17 cellular contexts compared by ENCODE assay signal in genomic region chr15:41805711-41806110, GRCh38. TPM values are rescaled to one million over a fixed set of nuclear protein-coding genes. Genes with fewer than 3 reads are reported as not detected.
DNase-seq lines count a peak whose midpoint lies in the region; ATAC-seq and TF ChIP-seq lines count a peak whose summit lies in the region.
"Had no signal": no experiment of that assay in that cellular context is flagged by ENCODE, and none has a peak within 500 bp of the region (broad histone marks: within the 10 kb centered on the region; RNA-seq: fewer than 3 reads in every experiment).

No MANE protein-coding gene starts in this region.

- no peak for TF ChIP-seq POLR2A in thyroid gland (IDR thresholded peaks at IDR 0.05)

- no peak overlapping the region for H3K4me3 Mint-ChIP-seq in effector memory CD8-positive, alpha-beta T cell
- H3K4me3 Mint-ChIP-seq: stimulated activated naive CD8-positive, alpha-beta T cell treated with anti-CD3 and anti-CD28 coated beads, Interleukin-15, Interleukin-2, amounts not matched to agents 100 ng/mL and 50 ng/mL, for 24 hours had no signal

- H3K9me3 Mint-ChIP-seq in activated naive CD4-positive, alpha-beta T cell treated with anti-CD3 and anti-CD28 coated beads, Interleukin-2, amount 50 U/mL, for 72 hours, result no peaks in the 10 kb centered on the region
- no peaks in the 10 kb centered on the region for H3K9me3 Mint-ChIP-seq in effector memory CD8-positive, alpha-beta T cell
- H3K9me3 Mint-ChIP-seq: stimulated activated naive CD8-positive, alpha-beta T cell treated with anti-CD3 and anti-CD28 coated beads, Interleukin-15, Interleukin-2, amounts not matched to agents 100 ng/mL and 50 ng/mL, for 24 hours had no signal

- H3K36me3 ChIP-seq in muscle layer of duodenum (ENCODE audit: control insufficient read depth in 1 of 2, insufficient read depth in 2 of 2, low read length in 2 of 2), result peaks cover 0 to 5% of the 10 kb centered on the region in 2 donors
- no peaks in the 10 kb centered on the region for H3K36me3 ChIP-seq in thyroid gland
- H3K36me3 ChIP-seq: right lobe of liver had no signal

- H3K36me3 Mint-ChIP-seq in activated naive CD4-positive, alpha-beta T cell treated with anti-CD3 and anti-CD28 coated beads, Interleukin-2, amount 50 U/mL, for 72 hours, result peaks cover under 1 to 6% of the 10 kb centered on the region in 2 donors
- peaks cover 6% of the 10 kb centered on the region for H3K36me3 Mint-ChIP-seq in effector memory CD8-positive, alpha-beta T cell (ENCODE audit: insufficient read depth)

- H3K9me3 ChIP-seq in muscle layer of duodenum (ENCODE audit: control insufficient read depth in 1 of 2, low read length in 2 of 2), result no peaks in the 10 kb centered on the region
- H3K9me3 ChIP-seq in thyroid gland, result no peaks in the 10 kb centered on the region
- H3K9me3 ChIP-seq: BE2C, right lobe of liver had no signal

- H3K4me1 Mint-ChIP-seq in effector memory CD8-positive, alpha-beta T cell (ENCODE audit: low read depth in 2 of 2), result peaks cover 0 to 5% of the 10 kb centered on the region in 2 donors

- peaks cover 0 to 30% of the 10 kb centered on the region in 2 donors for H3K4me1 ChIP-seq in muscle layer of duodenum (ENCODE audit: control insufficient read depth in 1 of 2, insufficient read depth in 2 of 2, low read length in 2 of 2)
- H3K4me1 ChIP-seq in thyroid gland, result peaks cover 49 to 52% of the 10 kb centered on the region in 2 donors
- H3K4me1 ChIP-seq: right lobe of liver had no signal

- TF ChIP-seq CTCF in thyroid gland (IDR thresholded peaks at IDR 0.05), result no peak

- H3K4me3 ChIP-seq in muscle layer of duodenum (ENCODE audit: low read depth in 1 of 2, low read length in 2 of 2), result no peak overlapping the region
- no peak overlapping the region for H3K4me3 ChIP-seq in thyroid gland (replicated peaks in 1 of 3)
- H3K4me3 ChIP-seq: GM23248, right lobe of liver, SK-N-MC had no signal

- no peak for ATAC-seq in activated naive CD4-positive, alpha-beta T cell treated with anti-CD3 and anti-CD28 coated beads, Interleukin-2, amount 50 U/mL, for 72 hours
- ATAC-seq in effector memory CD8-positive, alpha-beta T cell (replicated peaks), result no peak

- intact Hi-C loops in thyroid gland (cut with DNase I), result no loop called here

- H3K27ac ChIP-seq in muscle layer of duodenum (ENCODE audit: low read length) (peak overlapping the region; percentile 2), thyroid gland (peak overlapping the region; percentile 70 to 79 (median 79))
- H3K27ac ChIP-seq: GM23248, right lobe of liver, SK-N-MC had no signal

- no peaks in the 10 kb centered on the region for H3K27me3 Mint-ChIP-seq in effector memory CD8-positive, alpha-beta T cell
- H3K27me3 Mint-ChIP-seq: stimulated activated naive CD8-positive, alpha-beta T cell treated with anti-CD3 and anti-CD28 coated beads, Interleukin-15, Interleukin-2, amounts not matched to agents 100 ng/mL and 50 ng/mL, for 24 hours had no signal

- H3K27ac Mint-ChIP-seq in activated naive CD4-positive, alpha-beta T cell treated with anti-CD3 and anti-CD28 coated beads, Interleukin-2, amount 50 U/mL, for 72 hours, result peak overlapping the region; percentile 19 to 47
- H3K27ac Mint-ChIP-seq in effector memory CD8-positive, alpha-beta T cell, result peak overlapping the region; percentile 25 to 83
- H3K27ac Mint-ChIP-seq: stimulated activated naive CD8-positive, alpha-beta T cell treated with anti-CD3 and anti-CD28 coated beads, Interleukin-15, Interleukin-2, amounts not matched to agents 100 ng/mL and 50 ng/mL, for 24 hours had no signal

- WGBS in thyroid gland, 2 donors, result 75% methylated on average over 3 of the region's 3 CpGs

- no peaks in the 10 kb centered on the region for H3K27me3 ChIP-seq in muscle layer of duodenum (ENCODE audit: low read depth, low read length)
- no peaks in the 10 kb centered on the region for H3K27me3 ChIP-seq in thyroid gland
- H3K27me3 ChIP-seq: BE2C, right lobe of liver had no signal

- in situ Hi-C loops in G401 (cut with HindIII; ENCODE audit: low sequenced_read_pairs), result no loop called here

- DNase-seq in activated naive CD4-positive, alpha-beta T cell treated with anti-CD3 and anti-CD28 coated beads, Interleukin-2, amount 50 U/mL, for 72 hours (ENCODE audit: low spot score in 2 of 2), result no peak
- no peak for DNase-seq in activated naive CD4-positive, alpha-beta T cell treated with Interleukin-2 at 50 U/mL for 16 hours
- DNase-seq in effector memory CD8-positive, alpha-beta T cell, result no peak
- DNase-seq in thyroid gland, result no peak
- no peak for DNase-seq in G401 (ENCODE audit: low spot score)
- no peak for DNase-seq in effector CD4-positive, alpha-beta T cell
- no peak for DNase-seq in activated T-cell treated with anti-CD3 and anti-CD28 coated beads, Interleukin-2, amount 50 U/mL, for 48 hours
- DNase-seq: GM23248, head of caudate nucleus, NCI-H1436 treated with DMSO at 0.1 percent for 48 hours, NCI-H774, right lobe of liver, T-helper 9 cell had no signal

RNA-seq across cellular contexts. Expression of gene JMJD7, which starts 22.2 kb away (rescaled TPM):
- total RNA-seq in activated naive CD4-positive, alpha-beta T cell treated with anti-CD3 and anti-CD28 coated beads, Interleukin-2, amount 50 U/mL, for 72 hours, result 10 to 100 TPM; 13.5 to 17.7 TPM
- 10 to 100 TPM; 18.8 to 36.6 (median 28.3) TPM for total RNA-seq in thyroid gland
- total RNA-seq in G401 (2014; rRNA removed; shearing (Covaris generic)), result 6.7 and 11.8 TPM in 2 replicates

RNA-seq across cellular contexts. Expression of gene MAPKBP1, which starts 31.4 kb away (rescaled TPM):
- total RNA-seq in activated naive CD4-positive, alpha-beta T cell treated with anti-CD3 and anti-CD28 coated beads, Interleukin-2, amount 50 U/mL, for 72 hours, result 10 to 100 TPM; 31.0 to 31.3 TPM
- 10 to 100 TPM; 25.4 to 40.5 (median 33.6) TPM for total RNA-seq in thyroid gland
- total RNA-seq in G401 (2014; rRNA removed; shearing (Covaris generic)), result 5.8 and 13.2 TPM in 2 replicates

RNA-seq across cellular contexts. Expression of gene PLA2G4B, which starts 32.9 kb away (rescaled TPM):
- 1 to 10 TPM; 8.3 to 9.4 TPM for total RNA-seq in activated naive CD4-positive, alpha-beta T cell treated with anti-CD3 and anti-CD28 coated beads, Interleukin-2, amount 50 U/mL, for 72 hours
- total RNA-seq in thyroid gland, result 10 to 100 TPM in 1 of 4 donors, 1 to 10 TPM in 3; 6.2 to 13.0 (median 8.6) TPM
- total RNA-seq in G401 (2014; rRNA removed; shearing (Covaris generic)), result 0.37 and 0.92 TPM in 2 replicates
